22 cellular contexts compared by ENCODE assay signal in genomic region chr3:23365066-23365465, GRCh38.
DNase-seq lines count a peak whose midpoint lies in the region; ATAC-seq lines count a peak whose summit lies in the region.
"Had no signal": no experiment of that assay in that cellular context is flagged by ENCODE, and none has a peak within 500 bp of the region (broad histone marks: within the 10 kb centered on the region; RNA-seq: fewer than 3 reads in every experiment).

No MANE protein-coding gene starts in this region.

- H3K4me3 ChIP-seq in Karpas-422 (ENCODE audit: low read length), result no peak overlapping the region
- H3K4me3 ChIP-seq: GM23248, HAP-1, K562, Peyer's patch, SK-N-MC had no signal

- no peak overlapping the region for H3K4me2 ChIP-seq in Karpas-422 (ENCODE audit: low read depth, low read length, poor library complexity, severe bottlenecking)

- H3K27ac Mint-ChIP-seq in activated naive CD4-positive, alpha-beta T cell treated with anti-CD3 and anti-CD28 coated beads, Interleukin-2, amount 10 ng/mL, durations not matched to agents 7 days and 5 days, result no peak overlapping the region

- H3K4me1 ChIP-seq in Karpas-422 (ENCODE audit: low read length), result peaks cover 3% of the 10 kb centered on the region; the same call in 1 of the 2 replicates
- H3K4me1 ChIP-seq: BE2C, HAP-1, Peyer's patch had no signal

- H3K27me3 ChIP-seq in Karpas-422 (ENCODE audit: low read length), result no peaks in the 10 kb centered on the region
- H3K27me3 ChIP-seq: BE2C, Peyer's patch had no signal

- no peaks in the 10 kb centered on the region for H3K79me2 ChIP-seq in Karpas-422 (ENCODE audit: low read length)

- H3K9me3 Mint-ChIP-seq in activated naive CD4-positive, alpha-beta T cell treated with anti-CD3 and anti-CD28 coated beads, Interleukin-2, amount 10 ng/mL, durations not matched to agents 7 days and 5 days, result peaks cover 5% of the 10 kb centered on the region

- H3K36me3 Mint-ChIP-seq in activated naive CD4-positive, alpha-beta T cell treated with anti-CD3 and anti-CD28 coated beads, Interleukin-2, amount 10 ng/mL, durations not matched to agents 7 days and 5 days, result no peaks in the 10 kb centered on the region

- DNase-seq in NCI-H345 (lab: John Stamatoyannopoulos, UW), result peak; percentile 19
- no peak for DNase-seq in NCI-H345 treated with DMSO at 0.1 percent for 48 hours (lab: John Stamatoyannopoulos, UW; ENCODE audit: unreplicated experiment)
- DNase-seq in M059J (ENCODE audit: low read depth), result peak; percentile 5
- peak; percentile 12 for DNase-seq in dermis blood vessel endothelial cell
- DNase-seq in lung microvascular endothelial cell (ENCODE audit: low read depth in 2 of 2), result peak; percentile 3 to 26
- no peak for DNase-seq in activated naive CD4-positive, alpha-beta T cell treated with anti-CD3 and anti-CD28 coated beads, Interleukin-2, amount 10 ng/mL, durations not matched to agents 7 days and 5 days
- no peak for DNase-seq in Karpas-422
- DNase-seq: BE2C, DMS79, GM23248, NCI-H1105, NCI-H2081 treated with DMSO at 0.1 percent for 48 hours, NCI-H226, NCI-H524 treated with DMSO at 0.1 percent for 48 hours, NCI-H82, Peyer's patch, SW 1271 had no signal

- H2AFZ ChIP-seq in Karpas-422 (ENCODE audit: low read length), result no peak overlapping the region
- H2AFZ ChIP-seq: GM23248 had no signal

- H3K9me3 ChIP-seq in Karpas-422 (ENCODE audit: low read length), result no peaks in the 10 kb centered on the region
- H3K9me3 ChIP-seq: BE2C, HAP-1, Peyer's patch had no signal

- H3K27ac ChIP-seq in Karpas-422 (ENCODE audit: low read length), result no peak overlapping the region
- H3K27ac ChIP-seq: GM23248, Peyer's patch, SK-N-MC had no signal

- H3K9me2 ChIP-seq in Karpas-422 (replicated peaks; ENCODE audit: insufficient read depth, low read length), result 0 out of 2 replicates have a peak, but pooled peaks cover 4% of the 10 kb centered on the region

- no peak overlapping the region for H3K9ac ChIP-seq in Karpas-422 (ENCODE audit: low read length)
- H3K9ac ChIP-seq: GM23248 had no signal

- no peaks in the 10 kb centered on the region for H3K4me1 Mint-ChIP-seq in activated naive CD4-positive, alpha-beta T cell treated with anti-CD3 and anti-CD28 coated beads, Interleukin-2, amount 10 ng/mL, durations not matched to agents 7 days and 5 days

- H3K36me3 ChIP-seq in Karpas-422 (ENCODE audit: insufficient read depth, low read length), result no peaks in the 10 kb centered on the region
- H3K36me3 ChIP-seq: BE2C, HAP-1, Peyer's patch had no signal

- no peaks in the 10 kb centered on the region for H4K20me1 ChIP-seq in Karpas-422 (ENCODE audit: insufficient read depth, low read depth, low read length)

- CTCF ChIA-PET in activated naive CD4-positive, alpha-beta T cell treated with anti-CD3 and anti-CD28 coated beads, Interleukin-2, amount 10 ng/mL, durations not matched to agents 7 days and 5 days (lab: Charles Lee), result no interaction called here

- ATAC-seq in GM18861 (IDR thresholded peaks at IDR 0.05; ENCODE audit: unreplicated experiment), result no peak
- ATAC-seq: HepG2, K562 had no signal

- no peak overlapping the region for H3K4me3 Mint-ChIP-seq in activated naive CD4-positive, alpha-beta T cell treated with anti-CD3 and anti-CD28 coated beads, Interleukin-2, amount 10 ng/mL, durations not matched to agents 7 days and 5 days

- H3K27me3 Mint-ChIP-seq in activated naive CD4-positive, alpha-beta T cell treated with anti-CD3 and anti-CD28 coated beads, Interleukin-2, amount 10 ng/mL, durations not matched to agents 7 days and 5 days, result no peaks in the 10 kb centered on the region

Comparison
In these comparisons a context has a peak if more than half of its experiments do, and no peak if none do; other contexts are left out.
1. DNase-seq: peak in NCI-H345 (single experiment), M059J (single experiment), dermis blood vessel endothelial cell (single experiment) and lung microvascular endothelial cell (2 of 2); none in NCI-H345 treated with DMSO at 0.1 percent for 48 hours (single experiment), activated naive CD4-positive, alpha-beta T cell treated with anti-CD3 and anti-CD28 coated beads, Interleukin-2, amount 10 ng/mL, durations not matched to agents 7 days and 5 days (single experiment) and Karpas-422 (single experiment).